20 cellular contexts compared by ENCODE assay signal in the genomic region with DNA sequence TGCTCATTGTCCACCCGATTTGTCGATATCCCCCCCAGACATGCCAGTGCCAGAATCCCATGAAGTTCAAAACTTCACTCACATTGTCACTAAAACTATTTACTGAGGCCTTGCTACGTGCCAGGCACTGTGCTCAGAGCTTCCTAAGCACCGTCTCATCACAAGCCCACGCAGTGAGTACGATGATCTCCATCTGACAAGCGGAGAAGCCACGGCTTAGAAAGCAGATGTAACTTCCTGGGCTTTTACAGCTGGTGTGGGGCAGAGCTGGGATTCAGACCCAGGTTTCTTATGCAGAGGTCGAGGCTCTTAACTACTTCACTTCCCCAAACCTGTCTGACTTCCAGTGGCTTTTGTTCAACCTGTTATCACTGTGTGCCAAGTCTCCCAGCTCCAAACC. TPM values are rescaled to one million over a fixed set of nuclear protein-coding genes. Genes with fewer than 3 reads are reported as not detected.
DNase-seq lines count a peak whose midpoint lies in the region; TF ChIP-seq lines count a peak whose summit lies in the region.
"Had no signal": no experiment of that assay in that cellular context is flagged by ENCODE, and none has a peak within 500 bp of the region (broad histone marks: within the 10 kb centered on the region; RNA-seq: fewer than 3 reads in every experiment).

No MANE protein-coding gene starts in this region.

- H3K9me3 ChIP-seq in BLaER1 (no peaks in the 10 kb centered on the region), vagina (no peaks in the 10 kb centered on the region)
- H3K9me3 ChIP-seq: SK-N-SH had no signal

- H4K20me1 ChIP-seq in BLaER1: peaks cover 17% of the 10 kb centered on the region; the same call in 1 of the 2 replicates

- no peak overlapping the region for H3K9ac ChIP-seq in BLaER1
- H3K9ac ChIP-seq: SK-N-SH had no signal

- TF ChIP-seq CTCF in fibroblast of mammary gland (conservative IDR thresholded peaks at IDR 0.05; ENCODE audit: control insufficient read depth, insufficient read depth, low read depth, low read length) (no peak), vagina (IDR thresholded peaks at IDR 0.05) (no peak)

- DNase-seq in NCI-H1694 treated with DMSO at 0.1 percent for 48 hours (lab: John Stamatoyannopoulos, UW): peak; percentile 16
- DNase-seq in NCI-H1694 (lab: John Stamatoyannopoulos, UW): no peak
- DNase-seq in NCI-H69 (lab: John Stamatoyannopoulos, UW): peak; percentile 29
- DNase-seq in fibroblast of mammary gland (ENCODE audit: low read depth): peak; percentile 28
- DNase-seq in NCI-H1417 treated with DMSO at 0.1 percent for 48 hours (lab: John Stamatoyannopoulos, UW): no peak
- DNase-seq in vagina (ENCODE audit: extremely low spot score in 2 of 2): no peak
- DNase-seq in middle frontal gyrus (ENCODE audit: extremely low spot score, low spot score): no peak
- DNase-seq: CD4-positive, CD25-positive, alpha-beta regulatory T cell; COR-L47; GDM1; Karpas-422; NCI-H1417; NCI-H1930; NCI-H526 treated with DMSO at 0.1 percent for 48 hours; PC-9; SHP77 treated with DMSO at 0.1 percent for 48 hours; SK-N-SH; T-cell had no signal

- intact Hi-C loops in vagina (cut with DNase I): no loop called here

- H3K36me3 ChIP-seq in BLaER1: no peaks in the 10 kb centered on the region
- H3K36me3 ChIP-seq in vagina: no peaks in the 10 kb centered on the region

- H3K4me3 ChIP-seq in BLaER1 (no peak overlapping the region), fibroblast of mammary gland (ENCODE audit: control insufficient read depth, low read depth, low read length) (no peak overlapping the region), vagina (no peak overlapping the region)
- H3K4me3 ChIP-seq: PC-9 had no signal

- H3K4me1 ChIP-seq in BLaER1 (peaks cover 44% of the 10 kb centered on the region), vagina (peaks cover 10% of the 10 kb centered on the region)

- H3K4me2 ChIP-seq in BLaER1: peak overlapping the region; percentile 39
- H3K4me2 ChIP-seq: PC-9, SK-N-SH had no signal

- TF ChIP-seq POLR2A in vagina (IDR thresholded peaks at IDR 0.05): no peak

- H3K27ac ChIP-seq in BLaER1 (no peak overlapping the region), vagina (no peak overlapping the region)
- H3K27ac ChIP-seq: PC-9, RWPE1 had no signal

- H3K27me3 ChIP-seq in BLaER1 (peaks cover 20% of the 10 kb centered on the region), vagina (no peaks in the 10 kb centered on the region)

RNA-seq across cellular contexts. Expression of a gene that starts 8.3 kb away (rescaled TPM):
- 6.6 TPM for total RNA-seq in vagina

Comparison
In these comparisons a context has a peak if more than half of its experiments do, and no peak if none do; other contexts are left out.
1. DNase-seq: peak in NCI-H1694 treated with DMSO at 0.1 percent for 48 hours (single experiment), NCI-H69 (single experiment) and fibroblast of mammary gland (single experiment); none in NCI-H1694 (single experiment), NCI-H1417 treated with DMSO at 0.1 percent for 48 hours (single experiment), vagina (0 of 2) and middle frontal gyrus (single experiment).